ENCODE assay signal across 1 cellular context in the genomic region with DNA sequence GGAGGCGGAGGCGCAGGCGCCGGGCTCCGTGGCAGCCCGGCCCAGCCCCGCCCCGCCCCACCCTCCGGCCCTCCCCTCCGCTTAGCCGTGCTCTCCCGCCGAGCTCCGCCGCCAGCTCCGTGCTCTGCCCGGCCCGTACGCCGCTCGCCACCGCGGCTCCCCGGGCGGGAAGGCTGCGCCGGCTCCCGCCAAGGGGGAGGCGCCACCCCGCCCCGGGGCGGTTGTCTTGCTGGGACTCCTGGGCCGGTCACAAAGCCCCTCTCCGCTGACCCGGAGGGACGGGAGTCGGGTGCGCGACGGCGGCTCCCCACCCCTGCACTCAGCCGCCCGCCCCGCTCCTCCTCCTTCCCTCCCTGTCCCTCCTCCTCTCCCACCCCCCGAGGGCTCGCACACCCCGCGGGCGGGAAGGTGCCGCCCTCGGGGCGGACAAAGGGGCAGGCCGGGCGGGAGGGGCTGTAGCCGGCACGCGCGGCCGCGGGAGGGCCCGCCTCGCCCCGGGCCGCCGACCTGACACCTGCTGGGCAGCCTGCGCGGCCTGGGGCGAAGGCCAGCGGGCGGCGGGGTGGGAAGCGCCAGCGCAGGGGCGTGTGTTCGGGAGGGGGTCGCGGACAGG.
TF ChIP-seq lines count a peak whose summit lies in the region.

No MANE protein-coding gene starts in this region.

TF ChIP-seq in SK-N-SH, 30 proteins besides CTCF, POLR2A, EP300 and RAD21 (continued from another document):
- no peak for TF ChIP-seq ZBTB33 (IDR thresholded peaks at IDR 0.05; ENCODE audit: borderline replicate concordance, low read depth)
- TF ChIP-seq YY1 (IDR thresholded peaks at IDR 0.05; ENCODE audit: low read depth): no peak
- TF ChIP-seq, protein P1, sequence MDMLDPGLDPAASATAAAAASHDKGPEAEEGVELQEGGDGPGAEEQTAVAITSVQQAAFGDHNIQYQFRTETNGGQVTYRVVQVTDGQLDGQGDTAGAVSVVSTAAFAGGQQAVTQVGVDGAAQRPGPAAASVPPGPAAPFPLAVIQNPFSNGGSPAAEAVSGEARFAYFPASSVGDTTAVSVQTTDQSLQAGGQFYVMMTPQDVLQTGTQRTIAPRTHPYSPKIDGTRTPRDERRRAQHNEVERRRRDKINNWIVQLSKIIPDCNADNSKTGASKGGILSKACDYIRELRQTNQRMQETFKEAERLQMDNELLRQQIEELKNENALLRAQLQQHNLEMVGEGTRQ (IDR thresholded peaks at IDR 0.05; ENCODE audit: borderline replicate concordance, low read depth, low read length): no peak
- TF ChIP-seq GATA2 (CRISPR knock-in tag; IDR thresholded peaks at IDR 0.05): no peak
- no peak for TF ChIP-seq TCF12 (IDR thresholded peaks at IDR 0.05)
- no peak for TF ChIP-seq NFIC (IDR thresholded peaks at IDR 0.05; ENCODE audit: borderline replicate concordance)
- TF ChIP-seq RCOR1 (IDR thresholded peaks at IDR 0.05; ENCODE audit: low read length): no peak
- no peak for TF ChIP-seq MXI1 (IDR thresholded peaks at IDR 0.05; ENCODE audit: low read depth, low read length)
- no peak for TF ChIP-seq TAF1 (IDR thresholded peaks at IDR 0.05; ENCODE audit: borderline replicate concordance, low read depth, low read length)
- TF ChIP-seq, protein P2, sequence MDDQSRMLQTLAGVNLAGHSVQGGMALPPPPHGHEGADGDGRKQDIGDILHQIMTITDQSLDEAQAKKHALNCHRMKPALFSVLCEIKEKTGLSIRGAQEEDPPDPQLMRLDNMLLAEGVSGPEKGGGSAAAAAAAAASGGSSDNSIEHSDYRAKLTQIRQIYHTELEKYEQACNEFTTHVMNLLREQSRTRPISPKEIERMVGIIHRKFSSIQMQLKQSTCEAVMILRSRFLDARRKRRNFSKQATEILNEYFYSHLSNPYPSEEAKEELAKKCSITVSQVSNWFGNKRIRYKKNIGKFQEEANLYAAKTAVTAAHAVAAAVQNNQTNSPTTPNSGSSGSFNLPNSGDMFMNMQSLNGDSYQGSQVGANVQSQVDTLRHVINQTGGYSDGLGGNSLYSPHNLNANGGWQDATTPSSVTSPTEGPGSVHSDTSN (IDR thresholded peaks at IDR 0.05): no peak
- TF ChIP-seq POLR2AphosphoS5 (IDR thresholded peaks at IDR 0.05; ENCODE audit: low read depth, low read length): no peak
- TF ChIP-seq ELF1 (IDR thresholded peaks at IDR 0.05): no peak
- no peak for TF ChIP-seq NRF1 (IDR thresholded peaks at IDR 0.05; ENCODE audit: low read depth, low read length)
